9 cellular contexts compared by ENCODE assay signal in genomic region chr19:6108721-6109633, GRCh38. TPM values are rescaled to one million over a fixed set of nuclear protein-coding genes. Genes with fewer than 3 reads are reported as not detected.
DNase-seq lines count a peak whose midpoint lies in the region; ATAC-seq, FAIRE-seq and TF ChIP-seq lines count a peak whose summit lies in the region.
"Had no signal": no experiment of that assay in that cellular context is flagged by ENCODE, and none has a peak within 500 bp of the region (broad histone marks: within the 10 kb centered on the region; RNA-seq: fewer than 3 reads in every experiment).

No MANE protein-coding gene starts in this region.

- peaks cover 0 to 3% (median 0%) of the 10 kb centered on the region in 5 donors for H3K36me3 Mint-ChIP-seq in naive thymus-derived CD4-positive, alpha-beta T cell

- peaks cover 0 to 19% (median 4%) of the 10 kb centered on the region in 5 donors for H3K27me3 Mint-ChIP-seq in naive thymus-derived CD4-positive, alpha-beta T cell

- TF ChIP-seq CTCF in esophagus squamous epithelium (IDR thresholded peaks at IDR 0.05): peak in 1 of 6 experiments; percentile 9

- CTCF ChIA-PET in naive thymus-derived CD4-positive, alpha-beta T cell (lab: Charles Lee): no interaction called here

- peaks cover 0 to 2% (median 0%) of the 10 kb centered on the region in 11 donors for H3K9me3 Mint-ChIP-seq in naive thymus-derived CD4-positive, alpha-beta T cell

- H3K4me3 Mint-ChIP-seq in naive thymus-derived CD4-positive, alpha-beta T cell: peak overlapping the region; percentile 84 to 98 (median 92)

- H3K9ac ChIP-seq in ES-I3 (ENCODE audit: low read depth, low read length): peak overlapping the region; percentile 67; the same call in 1 of the 2 replicates
- H3K9ac ChIP-seq in subcutaneous abdominal adipose tissue (ENCODE audit: low read length in 5 of 5): peak overlapping the region; percentile 66 to 95 (median 83)

- ATAC-seq in naive thymus-derived CD4-positive, alpha-beta T cell: no peak
- ATAC-seq in GM19397 (IDR thresholded peaks at IDR 0.05; ENCODE audit: unreplicated experiment): no peak

- H3K36me3 ChIP-seq in ES-I3 (ENCODE audit: insufficient read depth, low read length): no peaks in the 10 kb centered on the region
- H3K36me3 ChIP-seq in esophagus squamous epithelium: no peaks in the 10 kb centered on the region
- no peaks in the 10 kb centered on the region for H3K36me3 ChIP-seq in naive thymus-derived CD4-positive, alpha-beta T cell (ENCODE audit: control insufficient read depth in 2 of 3, insufficient read depth in 3 of 3, low read length in 3 of 3)
- H3K36me3 ChIP-seq in subcutaneous abdominal adipose tissue (ENCODE audit: control insufficient read depth in 5 of 5, insufficient read depth in 5 of 5, low read length in 5 of 5): no peaks in the 10 kb centered on the region

- POLR2A ChIA-PET in naive thymus-derived CD4-positive, alpha-beta T cell (lab: Charles Lee): no interaction called here

- peak in 1 of 4 donors; percentile 56 for TF ChIP-seq POLR2A in esophagus squamous epithelium (IDR thresholded peaks at IDR 0.05)

- H3K9me3 ChIP-seq in ES-I3 (ENCODE audit: control insufficient read depth, insufficient read depth, low read length) (no peaks in the 10 kb centered on the region), esophagus squamous epithelium (no peaks in the 10 kb centered on the region), subcutaneous abdominal adipose tissue (ENCODE audit: control insufficient read depth in 5 of 5, low read length in 5 of 5) (no peaks in the 10 kb centered on the region)
- H3K9me3 ChIP-seq in naive thymus-derived CD4-positive, alpha-beta T cell (ENCODE audit: control insufficient read depth in 2 of 3, low read length in 3 of 3): no peaks in the 10 kb centered on the region

- H3K4me1 Mint-ChIP-seq in naive thymus-derived CD4-positive, alpha-beta T cell: peaks cover 24 to 27% (median 26%) of the 10 kb centered on the region in 7 donors

- H3K27ac Mint-ChIP-seq in naive thymus-derived CD4-positive, alpha-beta T cell: peak overlapping the region; percentile 71 to 92 (median 86)

- WGBS in esophagus squamous epithelium, 2 donors: 0 to 1% methylated on average over 39 to 45 of the region's 47 CpGs

- H3K27ac ChIP-seq in esophagus squamous epithelium: peak overlapping the region; percentile 87 to 92 (median 91)
- H3K27ac ChIP-seq in naive thymus-derived CD4-positive, alpha-beta T cell (ENCODE audit: low read depth, low read length): peak overlapping the region; percentile 64
- H3K27ac ChIP-seq in subcutaneous abdominal adipose tissue (ENCODE audit: low read depth, low read length): peak overlapping the region; percentile 86

- H3K4me1 ChIP-seq in ES-I3 (ENCODE audit: insufficient read depth, low read length): no peaks in the 10 kb centered on the region; the same call in 1 of the 2 replicates
- H3K4me1 ChIP-seq in esophagus squamous epithelium: peaks cover 12 to 56% (median 19%) of the 10 kb centered on the region in 3 donors
- H3K4me1 ChIP-seq in naive thymus-derived CD4-positive, alpha-beta T cell (ENCODE audit: control insufficient read depth in 2 of 2, insufficient read depth in 2 of 2, low read length in 2 of 2): peaks cover 8 to 10% of the 10 kb centered on the region in 2 donors
- H3K4me1 ChIP-seq in subcutaneous abdominal adipose tissue (ENCODE audit: control insufficient read depth in 5 of 5, insufficient read depth in 5 of 5, low read length in 5 of 5): peaks cover 2 to 36% (median 24%) of the 10 kb centered on the region in 5 donors

- DNase-seq in NCI-H69 (lab: John Stamatoyannopoulos, UW) (peak; percentile 87), esophagus squamous epithelium (lab: John Stamatoyannopoulos, UW) (no peak), RCC 7860 (ENCODE audit: low spot score) (no peak)
- peak; percentile 64 for DNase-seq in activated T-cell treated with anti-CD3 and anti-CD28 coated beads, Interleukin-2, amount 50 U/mL, for 1 hour
- peak; percentile 28 to 74 (median 63) for DNase-seq in naive thymus-derived CD4-positive, alpha-beta T cell

- H3K27me3 ChIP-seq in esophagus squamous epithelium: no peaks in the 10 kb centered on the region
- H3K27me3 ChIP-seq in naive thymus-derived CD4-positive, alpha-beta T cell (ENCODE audit: control insufficient read depth in 2 of 2, insufficient read depth in 2 of 2, low read length in 2 of 2): peaks cover 0 to 4% of the 10 kb centered on the region in 2 donors
- H3K27me3 ChIP-seq in subcutaneous abdominal adipose tissue (ENCODE audit: control insufficient read depth in 5 of 5, insufficient read depth in 4 of 5, low read length in 5 of 5): no peaks in the 10 kb centered on the region

- intact Hi-C loops in esophagus squamous epithelium (cut with DNase I): no loop called here
- intact Hi-C loops in naive thymus-derived CD4-positive, alpha-beta T cell (cut with micrococcal nuclease): loop anchor here (1.0 to 5.0 kb wide), 3 partner anchors 9 to 487 kb away; partner anchors contain the start of genes SAFB (in 1 of the 2) and SAFB2 (in 1 of the 2)

- H3K4me3 ChIP-seq in esophagus squamous epithelium (peak overlapping the region; percentile 59 to 93 (median 80)), subcutaneous abdominal adipose tissue (ENCODE audit: low read depth in 1 of 5, low read length in 5 of 5) (peak overlapping the region; percentile 66 to 97 (median 89))
- H3K4me3 ChIP-seq in naive thymus-derived CD4-positive, alpha-beta T cell (ENCODE audit: low read length): peak overlapping the region; percentile 60

- no peak for FAIRE-seq in RCC 7860 (lab: Jason Lieb, UNC)

RNA-seq across cellular contexts. Expression of gene RFX2, which starts 1.3 kb away (rescaled TPM):
- 10 to 100 TPM in 1 of 4 donors, 1 to 10 TPM in 3; 5.2 to 21.4 (median 7.7) TPM for total RNA-seq in esophagus squamous epithelium
- total RNA-seq in naive thymus-derived CD4-positive, alpha-beta T cell: 10 to 100 TPM in 1 of 5 experiments, 1 to 10 TPM in 4; 4.0 to 18.4 (median 8.4) TPM
- 1 to 10 TPM; 3.8 to 8.0 TPM for polyA plus RNA-seq in naive thymus-derived CD4-positive, alpha-beta T cell

RNA-seq across cellular contexts. Expression of gene ACSBG2, which starts 26.5 kb away (rescaled TPM):
- under 1 TPM in 1 of 4 donors, not detected in 3; 0.38 TPM for total RNA-seq in esophagus squamous epithelium
- not detected for total RNA-seq in naive thymus-derived CD4-positive, alpha-beta T cell
- polyA plus RNA-seq in naive thymus-derived CD4-positive, alpha-beta T cell: not detected
- total RNA-seq: SK-MEL-5 had no signal

Comparison
In these comparisons a context has a peak if more than half of its experiments do, and no peak if none do; other contexts are left out.
1. DNase-seq: peak in NCI-H69 (single experiment), activated T-cell treated with anti-CD3 and anti-CD28 coated beads, Interleukin-2, amount 50 U/mL, for 1 hour (single experiment) and naive thymus-derived CD4-positive, alpha-beta T cell (9 of 9); none in esophagus squamous epithelium (single experiment) and RCC 7860 (single experiment).
2. Peak in every context shown above with its lines, with median percentiles within 50 percentile points of each other: H3K27ac ChIP-seq and H3K4me3 ChIP-seq.